ENCODE assay signal across 1 cellular context in the genomic region with DNA sequence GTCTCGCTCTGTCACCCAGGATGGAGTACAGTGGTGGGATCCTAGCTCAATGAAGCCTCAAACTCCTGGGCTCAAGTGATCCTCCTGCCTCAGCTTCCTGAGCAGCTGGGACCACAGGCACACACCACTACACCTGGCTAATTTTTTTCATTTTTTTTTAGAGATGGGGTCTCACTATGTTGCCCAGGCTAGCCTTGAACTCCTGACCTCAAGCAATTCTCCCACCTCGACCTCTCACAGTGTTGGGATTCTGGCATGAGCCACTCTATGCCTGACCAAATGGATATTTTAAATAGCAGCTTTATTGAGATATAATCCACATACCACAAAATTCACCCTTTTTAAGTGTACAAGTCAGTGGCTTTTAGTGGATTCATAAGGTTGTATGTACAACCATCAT.
TF ChIP-seq lines count a peak whose summit lies in the region.

No MANE protein-coding gene starts in this region.

TF ChIP-seq in endothelial cell of umbilical vein, 7 proteins besides CTCF, POLR2A, EP300 and RAD21:
- TF ChIP-seq POLR2AphosphoS5 (IDR thresholded peaks at IDR 0.05; ENCODE audit: insufficient read depth, low read depth, low read length) (no peak), MAX (IDR thresholded peaks at IDR 0.05; ENCODE audit: insufficient read depth, insufficient read length) (no peak), MYC (IDR thresholded peaks at IDR 0.05; ENCODE audit: low read depth, low read length) (no peak), EZH2 (IDR thresholded peaks at IDR 0.05; ENCODE audit: borderline replicate concordance, low read depth, low read length, severe bottlenecking) (no peak), GATA2 (IDR thresholded peaks at IDR 0.05; ENCODE audit: insufficient read depth, insufficient read length, low read depth, low read length) (no peak)
